In the genomic region with DNA sequence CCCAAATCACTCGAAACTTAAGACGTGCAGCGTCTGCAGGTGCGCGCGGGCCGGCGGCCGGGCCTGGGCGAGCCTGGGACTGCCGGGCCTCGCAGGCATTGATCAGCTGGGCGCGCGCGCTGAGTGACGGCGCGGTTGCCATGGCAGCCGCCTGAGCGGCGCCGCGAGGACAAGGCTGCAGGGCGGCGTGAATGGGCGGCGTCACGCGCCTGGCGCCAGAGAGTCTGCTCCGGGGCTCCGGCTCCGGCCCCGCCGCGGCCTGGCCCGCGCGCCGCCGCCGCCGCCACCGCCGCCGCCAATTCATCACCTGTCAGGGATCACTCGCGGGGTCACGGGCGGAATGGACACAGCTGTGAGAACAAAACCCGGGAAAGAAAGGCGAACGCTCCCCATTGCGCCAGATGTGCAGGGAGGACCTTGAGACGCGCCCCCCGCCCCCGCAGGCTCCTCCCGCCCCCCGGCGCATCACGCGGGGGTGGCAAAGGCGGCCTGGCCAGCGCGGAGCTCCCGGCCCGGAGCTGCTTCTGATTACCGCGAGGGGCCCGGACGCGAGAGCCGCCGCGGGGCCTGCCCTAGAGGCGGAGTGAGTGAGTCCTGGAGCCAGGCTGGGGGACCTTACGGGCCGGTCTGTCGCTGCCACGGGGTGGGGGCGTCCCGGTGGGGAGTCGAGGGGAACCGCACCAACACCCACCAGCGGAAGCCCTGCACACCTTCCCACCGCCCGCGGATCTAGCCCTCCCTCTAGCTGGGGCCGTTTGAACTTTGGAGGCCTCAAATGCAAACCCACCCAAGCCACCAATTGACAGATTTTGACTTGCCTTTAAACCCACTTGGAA, we compare ENCODE assay signal across 1 cellular context.
TF ChIP-seq lines count a peak whose summit lies in the region.

No MANE protein-coding gene starts in this region.

TF ChIP-seq in HepG2, 621 proteins besides CTCF, POLR2A, EP300 and RAD21 (continued from another document and continues in another):
- no peak for TF ChIP-seq ZBTB4 (CRISPR knock-in tag; IDR thresholded peaks at IDR 0.05; ENCODE audit: borderline replicate concordance)
- TF ChIP-seq MED13 (CRISPR knock-in tag; IDR thresholded peaks at IDR 0.05), result peak; percentile 89
- no peak for TF ChIP-seq GTF3A (CRISPR knock-in tag; conservative IDR thresholded peaks at IDR 0.05)
- TF ChIP-seq, protein P1, sequence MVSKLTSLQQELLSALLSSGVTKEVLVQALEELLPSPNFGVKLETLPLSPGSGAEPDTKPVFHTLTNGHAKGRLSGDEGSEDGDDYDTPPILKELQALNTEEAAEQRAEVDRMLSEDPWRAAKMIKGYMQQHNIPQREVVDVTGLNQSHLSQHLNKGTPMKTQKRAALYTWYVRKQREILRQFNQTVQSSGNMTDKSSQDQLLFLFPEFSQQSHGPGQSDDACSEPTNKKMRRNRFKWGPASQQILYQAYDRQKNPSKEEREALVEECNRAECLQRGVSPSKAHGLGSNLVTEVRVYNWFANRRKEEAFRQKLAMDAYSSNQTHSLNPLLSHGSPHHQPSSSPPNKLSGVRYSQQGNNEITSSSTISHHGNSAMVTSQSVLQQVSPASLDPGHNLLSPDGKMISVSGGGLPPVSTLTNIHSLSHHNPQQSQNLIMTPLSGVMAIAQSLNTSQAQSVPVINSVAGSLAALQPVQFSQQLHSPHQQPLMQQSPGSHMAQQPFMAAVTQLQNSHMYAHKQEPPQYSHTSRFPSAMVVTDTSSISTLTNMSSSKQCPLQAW (CRISPR knock-in tag; IDR thresholded peaks at IDR 0.05), result no peak
- peak; percentile 7; the same call in 1 of the 2 replicates for TF ChIP-seq ARID3A (IDR thresholded peaks at IDR 0.05; ENCODE audit: low read depth, low read length)
- TF ChIP-seq NFIB (CRISPR knock-in tag; IDR thresholded peaks at IDR 0.05; ENCODE audit: borderline replicate concordance), result no peak
- TF ChIP-seq PHB2 (IDR thresholded peaks at IDR 0.05; ENCODE audit: partially characterized antibody), result no peak
- TF ChIP-seq, protein P2, sequence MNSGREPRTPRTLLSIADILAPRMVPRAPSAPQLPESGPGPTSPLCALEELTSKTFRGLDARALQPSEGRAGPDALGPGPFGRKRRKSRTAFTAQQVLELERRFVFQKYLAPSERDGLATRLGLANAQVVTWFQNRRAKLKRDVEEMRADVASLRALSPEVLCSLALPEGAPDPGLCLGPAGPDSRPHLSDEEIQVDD (CRISPR knock-in tag; IDR thresholded peaks at IDR 0.05; ENCODE audit: borderline replicate concordance), result no peak
- peak; percentile 67 for TF ChIP-seq TBX2 (CRISPR knock-in tag; IDR thresholded peaks at IDR 0.05; ENCODE audit: borderline replicate concordance)
- TF ChIP-seq KDM4B (CRISPR knock-in tag; IDR thresholded peaks at IDR 0.05), result no peak
- TF ChIP-seq ZFY (CRISPR knock-in tag; IDR thresholded peaks at IDR 0.05), result peak; percentile 92
- TF ChIP-seq, protein P3, sequence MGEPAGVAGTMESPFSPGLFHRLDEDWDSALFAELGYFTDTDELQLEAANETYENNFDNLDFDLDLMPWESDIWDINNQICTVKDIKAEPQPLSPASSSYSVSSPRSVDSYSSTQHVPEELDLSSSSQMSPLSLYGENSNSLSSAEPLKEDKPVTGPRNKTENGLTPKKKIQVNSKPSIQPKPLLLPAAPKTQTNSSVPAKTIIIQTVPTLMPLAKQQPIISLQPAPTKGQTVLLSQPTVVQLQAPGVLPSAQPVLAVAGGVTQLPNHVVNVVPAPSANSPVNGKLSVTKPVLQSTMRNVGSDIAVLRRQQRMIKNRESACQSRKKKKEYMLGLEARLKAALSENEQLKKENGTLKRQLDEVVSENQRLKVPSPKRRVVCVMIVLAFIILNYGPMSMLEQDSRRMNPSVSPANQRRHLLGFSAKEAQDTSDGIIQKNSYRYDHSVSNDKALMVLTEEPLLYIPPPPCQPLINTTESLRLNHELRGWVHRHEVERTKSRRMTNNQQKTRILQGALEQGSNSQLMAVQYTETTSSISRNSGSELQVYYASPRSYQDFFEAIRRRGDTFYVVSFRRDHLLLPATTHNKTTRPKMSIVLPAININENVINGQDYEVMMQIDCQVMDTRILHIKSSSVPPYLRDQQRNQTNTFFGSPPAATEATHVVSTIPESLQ (CRISPR knock-in tag; conservative IDR thresholded peaks at IDR 0.05), result no peak
- TF ChIP-seq ZNF274 (CRISPR knock-in tag; IDR thresholded peaks at IDR 0.05), result peak; percentile 86; the same call in 1 of the 2 replicates
- peak; percentile 17 for TF ChIP-seq RBM39 (IDR thresholded peaks at IDR 0.05; ENCODE audit: low read depth, low read length, poor library complexity, severe bottlenecking)
- 0 out of 2 replicates have a peak, but pooled peaks have one; percentile 24 for TF ChIP-seq MAZ (IDR thresholded peaks at IDR 0.05; ENCODE audit: borderline replicate concordance, low read depth, low read length)
- peak; percentile 45; the same call in 1 of the 2 replicates for TF ChIP-seq MAZ (CRISPR knock-in tag; IDR thresholded peaks at IDR 0.05; ENCODE audit: low read depth)
- 0 out of 2 replicates have a peak, but pooled peaks have one; percentile 25 for TF ChIP-seq HOXA5 (CRISPR knock-in tag; IDR thresholded peaks at IDR 0.05)
- no peak for TF ChIP-seq PPARG (CRISPR knock-in tag; conservative IDR thresholded peaks at IDR 0.05)
- TF ChIP-seq ZNF12 (CRISPR knock-in tag; IDR thresholded peaks at IDR 0.05), result no peak
- no peak for TF ChIP-seq CAMTA2 (CRISPR knock-in tag; IDR thresholded peaks at IDR 0.05; ENCODE audit: borderline replicate concordance)
- TF ChIP-seq IRF2 (CRISPR knock-in tag; IDR thresholded peaks at IDR 0.05), result peak; percentile 55; the same call in 1 of the 2 replicates
- TF ChIP-seq TAF1 (CRISPR knock-in tag; IDR thresholded peaks at IDR 0.05), result peak; percentile 73; the same call in 1 of the 2 replicates
- TF ChIP-seq ZNF335 (CRISPR knock-in tag; IDR thresholded peaks at IDR 0.05), result no peak
- TF ChIP-seq ZFP41 (CRISPR knock-in tag; IDR thresholded peaks at IDR 0.05; ENCODE audit: borderline replicate concordance), result no peak
- TF ChIP-seq ZNF331 (CRISPR knock-in tag; IDR thresholded peaks at IDR 0.05), result 0 out of 2 replicates have a peak, but pooled peaks have one; percentile 14
- TF ChIP-seq, protein P4, sequence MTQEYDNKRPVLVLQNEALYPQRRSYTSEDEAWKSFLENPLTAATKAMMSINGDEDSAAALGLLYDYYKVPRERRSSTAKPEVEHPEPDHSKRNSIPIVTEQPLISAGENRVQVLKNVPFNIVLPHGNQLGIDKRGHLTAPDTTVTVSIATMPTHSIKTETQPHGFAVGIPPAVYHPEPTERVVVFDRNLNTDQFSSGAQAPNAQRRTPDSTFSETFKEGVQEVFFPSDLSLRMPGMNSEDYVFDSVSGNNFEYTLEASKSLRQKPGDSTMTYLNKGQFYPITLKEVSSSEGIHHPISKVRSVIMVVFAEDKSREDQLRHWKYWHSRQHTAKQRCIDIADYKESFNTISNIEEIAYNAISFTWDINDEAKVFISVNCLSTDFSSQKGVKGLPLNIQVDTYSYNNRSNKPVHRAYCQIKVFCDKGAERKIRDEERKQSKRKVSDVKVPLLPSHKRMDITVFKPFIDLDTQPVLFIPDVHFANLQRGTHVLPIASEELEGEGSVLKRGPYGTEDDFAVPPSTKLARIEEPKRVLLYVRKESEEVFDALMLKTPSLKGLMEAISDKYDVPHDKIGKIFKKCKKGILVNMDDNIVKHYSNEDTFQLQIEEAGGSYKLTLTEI (CRISPR knock-in tag; conservative IDR thresholded peaks at IDR 0.05), result no peak
- peak; percentile 58 for TF ChIP-seq ZNF678 (CRISPR knock-in tag; IDR thresholded peaks at IDR 0.05)
- no peak for TF ChIP-seq SYNCRIP (IDR thresholded peaks at IDR 0.05; ENCODE audit: insufficient read depth, low read depth, low read length)
- no peak; the same call in 1 of the 2 replicates for TF ChIP-seq REL (CRISPR knock-in tag; conservative IDR thresholded peaks at IDR 0.05)
- TF ChIP-seq CREM (IDR thresholded peaks at IDR 0.05), result no peak
- no peak for TF ChIP-seq CREM (CRISPR knock-in tag; IDR thresholded peaks at IDR 0.05)
- no peak for TF ChIP-seq ZNF235 (CRISPR knock-in tag; IDR thresholded peaks at IDR 0.05; ENCODE audit: borderline replicate concordance)
- 0 out of 2 replicates have a peak, but pooled peaks have one; percentile 26 for TF ChIP-seq RXRB (CRISPR knock-in tag; IDR thresholded peaks at IDR 0.05; ENCODE audit: borderline replicate concordance)
- TF ChIP-seq TEAD2 (CRISPR knock-in tag; IDR thresholded peaks at IDR 0.05), result no peak
- TF ChIP-seq MED1 (CRISPR knock-in tag; IDR thresholded peaks at IDR 0.05), result peak; percentile 87
- no peak for TF ChIP-seq ZNF260 (CRISPR knock-in tag; IDR thresholded peaks at IDR 0.05; ENCODE audit: borderline replicate concordance, low read depth)
- TF ChIP-seq, protein P5, sequence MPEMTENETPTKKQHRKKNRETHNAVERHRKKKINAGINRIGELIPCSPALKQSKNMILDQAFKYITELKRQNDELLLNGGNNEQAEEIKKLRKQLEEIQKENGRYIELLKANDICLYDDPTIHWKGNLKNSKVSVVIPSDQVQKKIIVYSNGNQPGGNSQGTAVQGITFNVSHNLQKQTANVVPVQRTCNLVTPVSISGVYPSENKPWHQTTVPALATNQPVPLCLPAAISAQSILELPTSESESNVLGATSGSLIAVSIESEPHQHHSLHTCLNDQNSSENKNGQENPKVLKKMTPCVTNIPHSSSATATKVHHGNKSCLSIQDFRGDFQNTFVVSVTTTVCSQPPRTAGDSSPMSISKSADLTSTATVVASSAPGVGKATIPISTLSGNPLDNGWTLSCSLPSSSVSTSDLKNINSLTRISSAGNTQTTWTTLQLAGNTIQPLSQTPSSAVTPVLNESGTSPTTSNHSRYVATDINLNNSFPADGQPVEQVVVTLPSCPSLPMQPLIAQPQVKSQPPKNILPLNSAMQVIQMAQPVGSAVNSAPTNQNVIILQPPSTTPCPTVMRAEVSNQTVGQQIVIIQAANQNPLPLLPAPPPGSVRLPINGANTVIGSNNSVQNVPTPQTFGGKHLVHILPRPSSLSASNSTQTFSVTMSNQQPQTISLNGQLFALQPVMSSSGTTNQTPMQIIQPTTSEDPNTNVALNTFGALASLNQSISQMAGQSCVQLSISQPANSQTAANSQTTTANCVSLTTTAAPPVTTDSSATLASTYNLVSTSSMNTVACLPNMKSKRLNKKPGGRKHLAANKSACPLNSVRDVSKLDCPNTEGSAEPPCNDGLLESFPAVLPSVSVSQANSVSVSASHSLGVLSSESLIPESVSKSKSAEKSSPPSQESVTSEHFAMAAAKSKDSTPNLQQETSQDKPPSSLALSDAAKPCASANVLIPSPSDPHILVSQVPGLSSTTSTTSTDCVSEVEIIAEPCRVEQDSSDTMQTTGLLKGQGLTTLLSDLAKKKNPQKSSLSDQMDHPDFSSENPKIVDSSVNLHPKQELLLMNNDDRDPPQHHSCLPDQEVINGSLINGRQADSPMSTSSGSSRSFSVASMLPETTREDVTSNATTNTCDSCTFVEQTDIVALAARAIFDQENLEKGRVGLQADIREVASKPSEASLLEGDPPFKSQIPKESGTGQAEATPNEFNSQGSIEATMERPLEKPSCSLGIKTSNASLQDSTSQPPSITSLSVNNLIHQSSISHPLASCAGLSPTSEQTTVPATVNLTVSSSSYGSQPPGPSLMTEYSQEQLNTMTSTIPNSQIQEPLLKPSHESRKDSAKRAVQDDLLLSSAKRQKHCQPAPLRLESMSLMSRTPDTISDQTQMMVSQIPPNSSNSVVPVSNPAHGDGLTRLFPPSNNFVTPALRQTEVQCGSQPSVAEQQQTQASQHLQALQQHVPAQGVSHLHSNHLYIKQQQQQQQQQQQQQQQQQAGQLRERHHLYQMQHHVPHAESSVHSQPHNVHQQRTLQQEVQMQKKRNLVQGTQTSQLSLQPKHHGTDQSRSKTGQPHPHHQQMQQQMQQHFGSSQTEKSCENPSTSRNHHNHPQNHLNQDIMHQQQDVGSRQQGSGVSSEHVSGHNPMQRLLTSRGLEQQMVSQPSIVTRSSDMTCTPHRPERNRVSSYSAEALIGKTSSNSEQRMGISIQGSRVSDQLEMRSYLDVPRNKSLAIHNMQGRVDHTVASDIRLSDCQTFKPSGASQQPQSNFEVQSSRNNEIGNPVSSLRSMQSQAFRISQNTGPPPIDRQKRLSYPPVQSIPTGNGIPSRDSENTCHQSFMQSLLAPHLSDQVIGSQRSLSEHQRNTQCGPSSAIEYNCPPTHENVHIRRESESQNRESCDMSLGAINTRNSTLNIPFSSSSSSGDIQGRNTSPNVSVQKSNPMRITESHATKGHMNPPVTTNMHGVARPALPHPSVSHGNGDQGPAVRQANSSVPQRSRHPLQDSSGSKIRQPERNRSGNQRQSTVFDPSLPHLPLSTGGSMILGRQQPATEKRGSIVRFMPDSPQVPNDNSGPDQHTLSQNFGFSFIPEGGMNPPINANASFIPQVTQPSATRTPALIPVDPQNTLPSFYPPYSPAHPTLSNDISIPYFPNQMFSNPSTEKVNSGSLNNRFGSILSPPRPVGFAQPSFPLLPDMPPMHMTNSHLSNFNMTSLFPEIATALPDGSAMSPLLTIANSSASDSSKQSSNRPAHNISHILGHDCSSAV (CRISPR knock-in tag; IDR thresholded peaks at IDR 0.05; ENCODE audit: borderline replicate concordance), result no peak
- TF ChIP-seq ISX (CRISPR knock-in tag; conservative IDR thresholded peaks at IDR 0.05), result 0 out of 2 replicates have a peak, but pooled peaks have one; percentile 26
- no peak for TF ChIP-seq PRPF4 (IDR thresholded peaks at IDR 0.05; ENCODE audit: low read depth, low read length, poor library complexity, severe bottlenecking)
- TF ChIP-seq KDM5A (IDR thresholded peaks at IDR 0.05; ENCODE audit: borderline replicate concordance, low read length), result no peak
